ENCODE assay signal across 14 cellular contexts in genomic region chr10:113475381-113475807, GRCh38.
A peak's percentile ranks its signal among the peaks of the same experiment; 100 is the strongest.
DNase-seq lines count a peak whose midpoint lies in the region; ATAC-seq lines count a peak whose summit lies in the region.
"Had no signal": no experiment of that assay in that cellular context is flagged by ENCODE, and none has a peak within 500 bp of the region (broad histone marks: within the 10 kb centered on the region; RNA-seq: fewer than 3 reads in every experiment).

No MANE protein-coding gene starts in this region.

- peak; percentile 24 for DNase-seq in ELR (ENCODE audit: low read depth)
- DNase-seq in adipocyte (ENCODE audit: low read depth), result peak; percentile 79
- peak; percentile 26 for DNase-seq in glomerular visceral epithelial cell (ENCODE audit: extremely low spot score)
- peak; percentile 68 for DNase-seq in stromal cell of bone marrow (ENCODE audit: low read depth)
- DNase-seq in NCI-H1092 (lab: John Stamatoyannopoulos, UW), result no peak
- DNase-seq in activated naive CD8-positive, alpha-beta T cell treated with anti-CD3 and anti-CD28 coated beads for 36 hours, result no peak
- no peak for DNase-seq in cerebellar cortex (ENCODE audit: low spot score)
- DNase-seq: activated CD8-positive, alpha-beta memory T cell treated with anti-CD3 and anti-CD28 coated beads for 24 hours; activated naive CD4-positive, alpha-beta T cell; retina; RPMI8226; stomach had no signal

- peaks cover 13% of the 10 kb centered on the region for H3K9me3 Mint-ChIP-seq in activated naive CD8-positive, alpha-beta T cell treated with anti-CD3 and anti-CD28 coated beads for 36 hours

- H3K27me3 Mint-ChIP-seq in activated naive CD8-positive, alpha-beta T cell treated with anti-CD3 and anti-CD28 coated beads for 36 hours, result no peaks in the 10 kb centered on the region

- H3K4me3 Mint-ChIP-seq in activated naive CD8-positive, alpha-beta T cell treated with anti-CD3 and anti-CD28 coated beads for 36 hours, result no peak overlapping the region
- H3K4me3 Mint-ChIP-seq: dendritic cell treated with granulocyte-macrophage colony-stimulating factor and Interleukin-4, amounts not matched to agents 40 ng/mL and 50 ng/mL, for 4 days had no signal

- H3K27me3 ChIP-seq in adipocyte (replicated peaks; ENCODE audit: control insufficient read depth, insufficient read depth, low read length), result no peaks in the 10 kb centered on the region
- H3K27me3 ChIP-seq: stomach had no signal

- H3K36me3 Mint-ChIP-seq in activated naive CD8-positive, alpha-beta T cell treated with anti-CD3 and anti-CD28 coated beads for 36 hours, result no peaks in the 10 kb centered on the region

- peak overlapping the region; percentile 68 for H3K4me3 ChIP-seq in adipocyte (ENCODE audit: low read length)
- H3K4me3 ChIP-seq: stomach had no signal

- peaks cover 29% of the 10 kb centered on the region for H3K9me3 ChIP-seq in adipocyte (ENCODE audit: control insufficient read depth, low read length)

- peaks cover 37% of the 10 kb centered on the region for H3K4me1 ChIP-seq in adipocyte (ENCODE audit: control insufficient read depth, insufficient read depth, low read length)

- peak overlapping the region; percentile 82 for H3K9ac ChIP-seq in adipocyte (ENCODE audit: low read length)

- no peaks in the 10 kb centered on the region for H3K36me3 ChIP-seq in adipocyte (ENCODE audit: control insufficient read depth, insufficient read depth, low read length, severe bottlenecking)
- H3K36me3 ChIP-seq: stomach had no signal

- no peaks in the 10 kb centered on the region for H3K4me1 Mint-ChIP-seq in activated naive CD8-positive, alpha-beta T cell treated with anti-CD3 and anti-CD28 coated beads for 36 hours

- H3K27ac Mint-ChIP-seq in activated naive CD8-positive, alpha-beta T cell treated with anti-CD3 and anti-CD28 coated beads for 36 hours, result no peak overlapping the region
- H3K27ac Mint-ChIP-seq: dendritic cell treated with granulocyte-macrophage colony-stimulating factor and Interleukin-4, amounts not matched to agents 40 ng/mL and 50 ng/mL, for 4 days had no signal

- ATAC-seq in GM18909 (IDR thresholded peaks at IDR 0.05; ENCODE audit: poor library complexity, unreplicated experiment), result no peak

Comparison
In these comparisons a context has a peak if more than half of its experiments do, and no peak if none do; other contexts are left out.
1. DNase-seq: peak in ELR (single experiment), adipocyte (single experiment), glomerular visceral epithelial cell (single experiment) and stromal cell of bone marrow (single experiment); none in NCI-H1092 (single experiment), activated naive CD8-positive, alpha-beta T cell treated with anti-CD3 and anti-CD28 coated beads for 36 hours (single experiment) and cerebellar cortex (single experiment).